ENCODE assay signal across 4 cellular contexts in the genomic region with DNA sequence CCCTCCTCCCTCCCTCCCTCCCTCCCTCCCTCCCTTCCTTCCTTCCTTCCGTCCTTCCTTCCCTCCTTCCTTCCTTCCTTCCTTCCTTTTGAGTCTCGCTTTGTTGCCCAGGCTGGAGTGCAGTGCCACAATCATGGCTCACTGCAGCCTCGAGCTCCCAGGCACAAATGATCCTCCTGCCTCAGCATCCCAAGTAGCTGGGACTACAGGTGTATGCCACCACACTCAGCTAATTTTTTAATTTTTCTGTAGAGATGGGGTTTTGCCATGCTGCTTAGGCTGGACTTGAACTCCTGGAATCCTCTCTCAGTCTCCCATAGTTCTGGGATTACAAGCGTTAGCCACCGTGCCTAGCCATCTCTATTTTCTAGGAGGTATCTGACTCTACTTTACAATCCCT. TPM values are rescaled to one million over a fixed set of nuclear protein-coding genes. Genes with fewer than 3 reads are reported as not detected.
"Had no signal": no experiment of that assay in that cellular context is flagged by ENCODE, and none has a peak within 500 bp of the region (broad histone marks: within the 10 kb centered on the region; RNA-seq: fewer than 3 reads in every experiment).

No MANE protein-coding gene starts in this region.

RNA-seq across cellular contexts. Expression of gene SAXO2, which starts 48.7 kb away (rescaled TPM):
- total RNA-seq: activated CD8-positive, alpha-beta memory T cell treated with anti-CD3 and anti-CD28 coated beads, Interleukin-2, amount 10 ng/mL, durations not matched to agents 7 days and 5 days; activated T-helper 2 cell treated with anti-CD3 and anti-CD28 coated beads, Interferon-gamma antibody, Interleukin-2, Interleukin-4, amounts not matched to agents 10 μg/mL and 5 μg/mL and 100 μg/mL, durations not matched to agents 14 hours and 24 hours and 36 hours; ascending aorta; glomerular endothelial cell had no signal
